1 cellular context compared by ENCODE assay signal in genomic region chr6:156699017-156699421, GRCh38.
A peak's percentile ranks its signal among the peaks of the same experiment; 100 is the strongest.
TF ChIP-seq lines count a peak whose summit lies in the region.

No MANE protein-coding gene starts in this region.

TF ChIP-seq in K562, 482 proteins besides CTCF, POLR2A, EP300 and RAD21 (continued from another document and continues in another):
- TF ChIP-seq BCLAF1 (IDR thresholded peaks at IDR 0.05; ENCODE audit: borderline replicate concordance in 1 of 2, control insufficient read depth in 1 of 2, low read depth in 2 of 2, low read length in 1 of 2) (no peak), DACH1 (IDR thresholded peaks at IDR 0.05; ENCODE audit: partially characterized antibody) (peak; percentile 38), HMG20B (CRISPR knock-in tag; IDR thresholded peaks at IDR 0.05) (no peak), CEBPG (CRISPR knock-in tag; IDR thresholded peaks at IDR 0.05) (no peak), CEBPG (tag; conservative IDR thresholded peaks at IDR 0.05 in 1 of 2, IDR thresholded peaks at IDR 0.05 in 1 of 2) (0 out of 4 replicates have a peak, but pooled peaks of 1 of the 2 experiments have one; percentile 14), PBX2 (CRISPR knock-in tag; IDR thresholded peaks at IDR 0.05; ENCODE audit: low read depth) (no peak), PBX2 (tag; conservative IDR thresholded peaks at IDR 0.05; ENCODE audit: low read depth) (no peak), PURB (CRISPR knock-in tag; IDR thresholded peaks at IDR 0.05; ENCODE audit: low read depth) (no peak), FUS (optimal IDR thresholded peaks at IDR 0.05; ENCODE audit: low read depth, low read length) (no peak), RBM17 (IDR thresholded peaks at IDR 0.05; ENCODE audit: borderline replicate concordance, low read depth, low read length) (no peak), CBX2 (IDR thresholded peaks at IDR 0.05; ENCODE audit: insufficient read depth, low read length, poor library complexity, severe bottlenecking) (peak; percentile 28), RBM22 (IDR thresholded peaks at IDR 0.05; ENCODE audit: low read depth, low read length, poor library complexity, severe bottlenecking) (no peak), KLF13 (tag; IDR thresholded peaks at IDR 0.05; ENCODE audit: borderline replicate concordance, low read depth) (no peak), ESRRB (CRISPR knock-in tag; IDR thresholded peaks at IDR 0.05; ENCODE audit: borderline replicate concordance) (no peak), PTRF (tag; IDR thresholded peaks at IDR 0.05) (no peak), ZNF561 (CRISPR knock-in tag; conservative IDR thresholded peaks at IDR 0.05) (no peak), ZNF77 (CRISPR knock-in tag; IDR thresholded peaks at IDR 0.05) (no peak), AFF4 (CRISPR knock-in tag; IDR thresholded peaks at IDR 0.05) (no peak), ZFPM2 (CRISPR knock-in tag; IDR thresholded peaks at IDR 0.05) (no peak), ZZZ3 (IDR thresholded peaks at IDR 0.05) (no peak), ZNF318 (IDR thresholded peaks at IDR 0.05; ENCODE audit: borderline replicate concordance in 1 of 2, low read depth in 1 of 2) (no peak), PHTF2 (CRISPR knock-in tag; IDR thresholded peaks at IDR 0.05) (no peak), ZNF449 (CRISPR knock-in tag; IDR thresholded peaks at IDR 0.05) (no peak)
- TF ChIP-seq, protein P1, sequence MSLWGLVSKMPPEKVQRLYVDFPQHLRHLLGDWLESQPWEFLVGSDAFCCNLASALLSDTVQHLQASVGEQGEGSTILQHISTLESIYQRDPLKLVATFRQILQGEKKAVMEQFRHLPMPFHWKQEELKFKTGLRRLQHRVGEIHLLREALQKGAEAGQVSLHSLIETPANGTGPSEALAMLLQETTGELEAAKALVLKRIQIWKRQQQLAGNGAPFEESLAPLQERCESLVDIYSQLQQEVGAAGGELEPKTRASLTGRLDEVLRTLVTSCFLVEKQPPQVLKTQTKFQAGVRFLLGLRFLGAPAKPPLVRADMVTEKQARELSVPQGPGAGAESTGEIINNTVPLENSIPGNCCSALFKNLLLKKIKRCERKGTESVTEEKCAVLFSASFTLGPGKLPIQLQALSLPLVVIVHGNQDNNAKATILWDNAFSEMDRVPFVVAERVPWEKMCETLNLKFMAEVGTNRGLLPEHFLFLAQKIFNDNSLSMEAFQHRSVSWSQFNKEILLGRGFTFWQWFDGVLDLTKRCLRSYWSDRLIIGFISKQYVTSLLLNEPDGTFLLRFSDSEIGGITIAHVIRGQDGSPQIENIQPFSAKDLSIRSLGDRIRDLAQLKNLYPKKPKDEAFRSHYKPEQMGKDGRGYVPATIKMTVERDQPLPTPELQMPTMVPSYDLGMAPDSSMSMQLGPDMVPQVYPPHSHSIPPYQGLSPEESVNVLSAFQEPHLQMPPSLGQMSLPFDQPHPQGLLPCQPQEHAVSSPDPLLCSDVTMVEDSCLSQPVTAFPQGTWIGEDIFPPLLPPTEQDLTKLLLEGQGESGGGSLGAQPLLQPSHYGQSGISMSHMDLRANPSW (CRISPR knock-in tag; IDR thresholded peaks at IDR 0.05): no peak
- TF ChIP-seq, protein P2, sequence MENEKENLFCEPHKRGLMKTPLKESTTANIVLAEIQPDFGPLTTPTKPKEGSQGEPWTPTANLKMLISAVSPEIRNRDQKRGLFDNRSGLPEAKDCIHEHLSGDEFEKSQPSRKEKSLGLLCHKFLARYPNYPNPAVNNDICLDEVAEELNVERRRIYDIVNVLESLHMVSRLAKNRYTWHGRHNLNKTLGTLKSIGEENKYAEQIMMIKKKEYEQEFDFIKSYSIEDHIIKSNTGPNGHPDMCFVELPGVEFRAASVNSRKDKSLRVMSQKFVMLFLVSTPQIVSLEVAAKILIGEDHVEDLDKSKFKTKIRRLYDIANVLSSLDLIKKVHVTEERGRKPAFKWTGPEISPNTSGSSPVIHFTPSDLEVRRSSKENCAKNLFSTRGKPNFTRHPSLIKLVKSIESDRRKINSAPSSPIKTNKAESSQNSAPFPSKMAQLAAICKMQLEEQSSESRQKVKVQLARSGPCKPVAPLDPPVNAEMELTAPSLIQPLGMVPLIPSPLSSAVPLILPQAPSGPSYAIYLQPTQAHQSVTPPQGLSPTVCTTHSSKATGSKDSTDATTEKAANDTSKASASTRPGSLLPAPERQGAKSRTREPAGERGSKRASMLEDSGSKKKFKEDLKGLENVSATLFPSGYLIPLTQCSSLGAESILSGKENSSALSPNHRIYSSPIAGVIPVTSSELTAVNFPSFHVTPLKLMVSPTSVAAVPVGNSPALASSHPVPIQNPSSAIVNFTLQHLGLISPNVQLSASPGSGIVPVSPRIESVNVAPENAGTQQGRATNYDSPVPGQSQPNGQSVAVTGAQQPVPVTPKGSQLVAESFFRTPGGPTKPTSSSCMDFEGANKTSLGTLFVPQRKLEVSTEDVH (IDR thresholded peaks at IDR 0.05; ENCODE audit: low read depth, partially characterized antibody): no peak
